Comparison of ENCODE assay signal across 18 cellular contexts in genomic region chr3:52679139-52679538, GRCh38. TPM values are rescaled to one million over a fixed set of nuclear protein-coding genes. Genes with fewer than 3 reads are reported as not detected.
DNase-seq lines count a peak whose midpoint lies in the region; ATAC-seq and TF ChIP-seq lines count a peak whose summit lies in the region.
"Had no signal": no experiment of that assay in that cellular context is flagged by ENCODE, and none has a peak within 500 bp of the region (broad histone marks: within the 10 kb centered on the region; RNA-seq: fewer than 3 reads in every experiment).

No MANE protein-coding gene starts in this region.

- peaks cover 32% of the 10 kb centered on the region for H3K4me1 Mint-ChIP-seq in activated naive CD8-positive, alpha-beta T cell (ENCODE audit: low read depth)
- peaks cover 44% of the 10 kb centered on the region for H3K4me1 Mint-ChIP-seq in activated naive CD8-positive, alpha-beta T cell treated with anti-CD3 and anti-CD28 coated beads, Interleukin-2, amount 50 U/mL, for 24 hours
- peaks cover 23% of the 10 kb centered on the region for H3K4me1 Mint-ChIP-seq in activated CD8-positive, alpha-beta T cell treated with anti-CD3 and anti-CD28 coated beads, Interleukin-2, amount 10 ng/mL, durations not matched to agents 7 days and 5 days (ENCODE audit: low read depth)

- no peaks in the 10 kb centered on the region for H3K9me3 Mint-ChIP-seq in activated naive CD8-positive, alpha-beta T cell (ENCODE audit: low read depth)
- no peaks in the 10 kb centered on the region for H3K9me3 Mint-ChIP-seq in activated naive CD8-positive, alpha-beta T cell treated with anti-CD3 and anti-CD28 coated beads, Interleukin-2, amount 50 U/mL, for 24 hours
- no peaks in the 10 kb centered on the region for H3K9me3 Mint-ChIP-seq in activated CD8-positive, alpha-beta T cell treated with anti-CD3 and anti-CD28 coated beads, Interleukin-2, amount 10 ng/mL, durations not matched to agents 7 days and 5 days (ENCODE audit: insufficient read depth)
- H3K9me3 Mint-ChIP-seq: activated naive CD4-positive, alpha-beta T cell treated with anti-CD3 and anti-CD28 coated beads, Interleukin-2, amount 50 U/mL, for 24 hours; H9 had no signal

- peak overlapping the region; percentile 27 for H3K27ac ChIP-seq in temporal lobe (ENCODE audit: low read depth, low read length)
- H3K27ac ChIP-seq in hepatocyte, result no peak overlapping the region
- H3K27ac ChIP-seq: coronary artery, foreskin keratinocyte, parathyroid adenoma, testis had no signal

- H2AFZ ChIP-seq in hepatocyte, result no peak overlapping the region
- H2AFZ ChIP-seq: parathyroid adenoma had no signal

- H3K36me3 Mint-ChIP-seq in activated naive CD8-positive, alpha-beta T cell, result peaks cover 9% of the 10 kb centered on the region
- H3K36me3 Mint-ChIP-seq in activated naive CD8-positive, alpha-beta T cell treated with anti-CD3 and anti-CD28 coated beads, Interleukin-2, amount 50 U/mL, for 24 hours (ENCODE audit: low read depth), result peaks cover 44% of the 10 kb centered on the region
- peaks cover 60% of the 10 kb centered on the region for H3K36me3 Mint-ChIP-seq in activated CD8-positive, alpha-beta T cell treated with anti-CD3 and anti-CD28 coated beads, Interleukin-2, amount 10 ng/mL, durations not matched to agents 7 days and 5 days (ENCODE audit: low read depth)

- no peak for DNase-seq in activated naive CD8-positive, alpha-beta T cell treated with anti-CD3 and anti-CD28 coated beads, Interleukin-2, amount 50 U/mL, for 24 hours
- no peak for DNase-seq in activated CD8-positive, alpha-beta T cell treated with anti-CD3 and anti-CD28 coated beads, Interleukin-2, amount 10 ng/mL, durations not matched to agents 7 days and 5 days
- DNase-seq in fibroblast of peridontal ligament (ENCODE audit: extremely low read depth), result peak; percentile 64
- DNase-seq in hepatocyte (ENCODE audit: low spot score), result no peak
- DNase-seq in omental fat pad (ENCODE audit: low spot score), result no peak
- DNase-seq in globus pallidus (ENCODE audit: low spot score), result no peak
- DNase-seq: activated CD4-positive, alpha-beta T cell treated with anti-CD3 and anti-CD28 coated beads, Interleukin-2, amount 50 U/mL, for 48 hours; foreskin keratinocyte; H9; NCI-H187; T-helper 9 cell; testis had no signal

- H3K4me2 ChIP-seq in hepatocyte, result no peak overlapping the region
- H3K4me2 ChIP-seq: smooth muscle cell had no signal

- H3K4me3 ChIP-seq in hepatocyte, result no peak overlapping the region
- H3K4me3 ChIP-seq: coronary artery, smooth muscle cell, testis had no signal

- no peaks in the 10 kb centered on the region for H3K27me3 ChIP-seq in hepatocyte
- H3K27me3 ChIP-seq: foreskin keratinocyte, testis had no signal

- no peak for ATAC-seq in activated naive CD8-positive, alpha-beta T cell treated with anti-CD3 and anti-CD28 coated beads, Interleukin-2, amount 50 U/mL, for 24 hours
- ATAC-seq in activated CD8-positive, alpha-beta T cell treated with anti-CD3 and anti-CD28 coated beads, Interleukin-2, amount 10 ng/mL, durations not matched to agents 7 days and 5 days, result no peak
- ATAC-seq in omental fat pad (ENCODE audit: low FRiP score), result no peak
- ATAC-seq: foreskin keratinocyte had no signal

- H3K9me2 ChIP-seq in hepatocyte (replicated peaks; ENCODE audit: insufficient read depth), result no peaks in the 10 kb centered on the region

- H3K9me3 ChIP-seq in hepatocyte (ENCODE audit: low read depth), result no peaks in the 10 kb centered on the region
- H3K9me3 ChIP-seq: testis had no signal

- POLR2A ChIA-PET in activated CD8-positive, alpha-beta T cell treated with anti-CD3 and anti-CD28 coated beads, Interleukin-2, amount 10 ng/mL, durations not matched to agents 7 days and 5 days (lab: Charles Lee), result no interaction called here

- H3K4me1 ChIP-seq in hepatocyte (ENCODE audit: insufficient read depth), result peaks cover 14% of the 10 kb centered on the region
- H3K4me1 ChIP-seq: parathyroid adenoma had no signal

- 96% methylated on average over 4 of the region's 4 CpGs for WGBS in hepatocyte (ENCODE audit: low lambda C conversion rate, missing lambda C conversion rate)

- H3K27me3 Mint-ChIP-seq in activated naive CD8-positive, alpha-beta T cell, result no peaks in the 10 kb centered on the region
- H3K27me3 Mint-ChIP-seq in activated naive CD8-positive, alpha-beta T cell treated with anti-CD3 and anti-CD28 coated beads, Interleukin-2, amount 50 U/mL, for 24 hours, result no peaks in the 10 kb centered on the region
- H3K27me3 Mint-ChIP-seq in activated CD8-positive, alpha-beta T cell treated with anti-CD3 and anti-CD28 coated beads, Interleukin-2, amount 10 ng/mL, durations not matched to agents 7 days and 5 days (ENCODE audit: low read depth), result no peaks in the 10 kb centered on the region
- H3K27me3 Mint-ChIP-seq: activated naive CD4-positive, alpha-beta T cell treated with anti-CD3 and anti-CD28 coated beads, Interleukin-2, amount 50 U/mL, for 24 hours had no signal

- peaks cover 5% of the 10 kb centered on the region for H4K20me1 ChIP-seq in hepatocyte (ENCODE audit: insufficient read depth, poor library complexity, severe bottlenecking)

- no peaks in the 10 kb centered on the region for H3K36me3 ChIP-seq in hepatocyte (replicated peaks; ENCODE audit: insufficient read depth, low read depth)

- H3K79me2 ChIP-seq in hepatocyte, result peaks cover 85% of the 10 kb centered on the region

- no peak overlapping the region for H3K4me3 Mint-ChIP-seq in activated naive CD8-positive, alpha-beta T cell
- no peak overlapping the region for H3K4me3 Mint-ChIP-seq in activated naive CD8-positive, alpha-beta T cell treated with anti-CD3 and anti-CD28 coated beads, Interleukin-2, amount 50 U/mL, for 24 hours
- H3K4me3 Mint-ChIP-seq in activated CD8-positive, alpha-beta T cell treated with anti-CD3 and anti-CD28 coated beads, Interleukin-2, amount 10 ng/mL, durations not matched to agents 7 days and 5 days, result no peak overlapping the region
- H3K4me3 Mint-ChIP-seq: activated naive CD4-positive, alpha-beta T cell treated with anti-CD3 and anti-CD28 coated beads, Interleukin-2, amount 50 U/mL, for 24 hours; H9 had no signal

- H3K27ac Mint-ChIP-seq in activated naive CD8-positive, alpha-beta T cell, result peak overlapping the region; percentile 69
- no peak overlapping the region for H3K27ac Mint-ChIP-seq in activated naive CD8-positive, alpha-beta T cell treated with anti-CD3 and anti-CD28 coated beads, Interleukin-2, amount 50 U/mL, for 24 hours
- H3K27ac Mint-ChIP-seq in activated CD8-positive, alpha-beta T cell treated with anti-CD3 and anti-CD28 coated beads, Interleukin-2, amount 10 ng/mL, durations not matched to agents 7 days and 5 days, result peak overlapping the region; percentile 31

- no peak for TF ChIP-seq CTCF in hepatocyte (IDR thresholded peaks at IDR 0.05; ENCODE audit: poor library complexity)
- no peak for TF ChIP-seq CTCF in omental fat pad (IDR thresholded peaks at IDR 0.05)

- CTCF ChIA-PET in activated CD8-positive, alpha-beta T cell treated with anti-CD3 and anti-CD28 coated beads, Interleukin-2, amount 10 ng/mL, durations not matched to agents 7 days and 5 days (lab: Charles Lee), result no interaction called here

RNA-seq across cellular contexts. Expression of gene PBRM1, which starts 6.6 kb away (rescaled TPM):
- 10 to 100 TPM; 83.2 to 91.8 TPM for total RNA-seq in activated CD8-positive, alpha-beta T cell treated with anti-CD3 and anti-CD28 coated beads, Interleukin-2, amount 10 ng/mL, durations not matched to agents 7 days and 5 days
- total RNA-seq in temporal lobe, result 180 TPM
- total RNA-seq in hepatocyte, result 70.7 and 77.4 TPM in 2 replicates
- polyA plus RNA-seq in hepatocyte, result 43.7 and 50.9 TPM in 2 replicates
- 100 to 1,000 TPM in 3 of 4 donors, 10 to 100 TPM in 1; 89.4 to 118 (median 114) TPM for total RNA-seq in omental fat pad

RNA-seq across cellular contexts. Expression of gene GNL3, which starts 6.7 kb away (rescaled TPM):
- 10 to 100 TPM; 85.5 to 86.2 TPM for total RNA-seq in activated CD8-positive, alpha-beta T cell treated with anti-CD3 and anti-CD28 coated beads, Interleukin-2, amount 10 ng/mL, durations not matched to agents 7 days and 5 days
- total RNA-seq in temporal lobe (67.4 TPM), hepatocyte (84.8 and 93.3 TPM in 2 replicates), omental fat pad (100 to 1,000 TPM in 2 of 4 donors, 10 to 100 TPM in 2; 55.8 to 371 (median 93.0) TPM)
- 82.6 and 91.1 TPM in 2 replicates for polyA plus RNA-seq in hepatocyte

RNA-seq across cellular contexts. Expression of gene GLT8D1, which starts 26.5 kb away (rescaled TPM):
- 10 to 100 TPM; 36.4 to 38.2 TPM for total RNA-seq in activated CD8-positive, alpha-beta T cell treated with anti-CD3 and anti-CD28 coated beads, Interleukin-2, amount 10 ng/mL, durations not matched to agents 7 days and 5 days
- 54.3 TPM for total RNA-seq in temporal lobe
- total RNA-seq in hepatocyte, result 68.3 and 97.9 TPM in 2 replicates
- polyA plus RNA-seq in hepatocyte, result 79.9 and 89.2 TPM in 2 replicates
- 10 to 100 TPM; 24.0 to 53.0 (median 45.4) TPM for total RNA-seq in omental fat pad

RNA-seq across cellular contexts. Expression of gene SPCS1, which starts 26.8 kb away (rescaled TPM):
- total RNA-seq in activated CD8-positive, alpha-beta T cell treated with anti-CD3 and anti-CD28 coated beads, Interleukin-2, amount 10 ng/mL, durations not matched to agents 7 days and 5 days, result 100 to 1,000 TPM in 1 of 2 experiments, 10 to 100 TPM in 1; 96.1 to 105 TPM
- total RNA-seq in temporal lobe, result 23.8 TPM
- total RNA-seq in hepatocyte, result 158 and 261 TPM in 2 replicates
- 219 and 242 TPM in 2 replicates for polyA plus RNA-seq in hepatocyte
- total RNA-seq in omental fat pad, result 100 to 1,000 TPM in 2 of 4 donors, 10 to 100 TPM in 2; 49.2 to 138 (median 84.9) TPM
